In genomic region chr16:2979669-2980226, GRCh38 we compare ENCODE assay signal across 8 cellular contexts. TPM values are rescaled to one million over a fixed set of nuclear protein-coding genes. Genes with fewer than 3 reads are reported as not detected.
DNase-seq lines count a peak whose midpoint lies in the region; ATAC-seq and TF ChIP-seq lines count a peak whose summit lies in the region.

No MANE protein-coding gene starts in this region.

- H3K27ac Mint-ChIP-seq in MCF 10A (ENCODE audit: low read depth, unreplicated experiment), result no peak overlapping the region

- peaks cover 5% of the 10 kb centered on the region for H3K36me3 Mint-ChIP-seq in MCF 10A (ENCODE audit: insufficient read depth, unreplicated experiment)

- intact Hi-C loops in cardiac septum (cut with DNase I), result no loop called here
- intact Hi-C loops in MCF 10A (cut with micrococcal nuclease), result loop anchor here (1.0 to 5.0 kb wide), 2 partner anchors 10 to 52 kb away; partner anchors contain the start of gene PAQR4

- H3K9ac ChIP-seq in mucosa of rectum (ENCODE audit: low read depth in 1 of 2, low read length in 2 of 2), result peak overlapping the region in 1 of 2 donors; percentile 84

- no peaks in the 10 kb centered on the region for H3K27me3 Mint-ChIP-seq in MCF 10A (ENCODE audit: insufficient read depth, unreplicated experiment)

- H3K27ac ChIP-seq in cardiac muscle cell (no peak overlapping the region), mucosa of rectum (ENCODE audit: low read depth in 2 of 2, low read length in 2 of 2) (no peak overlapping the region)

- H3K4me1 Mint-ChIP-seq in MCF 10A (ENCODE audit: insufficient read depth, unreplicated experiment), result peaks cover 6% of the 10 kb centered on the region

- DNase-seq in cardiac muscle cell (ENCODE audit: low read depth in 1 of 2, low spot score in 1 of 2) (no peak), cardiac septum (ENCODE audit: low spot score) (no peak), KBM-7 (peak; percentile 33), MCF 10A (ENCODE audit: unreplicated experiment) (no peak), NCI-H2171 treated with DMSO at 0.1 percent for 48 hours (lab: John Stamatoyannopoulos, UW) (no peak), cerebellum (ENCODE audit: low spot score) (no peak)

- H3K4me1 ChIP-seq in cardiac muscle cell (ENCODE audit: low read depth) (peaks cover 8% of the 10 kb centered on the region), mucosa of rectum (ENCODE audit: control insufficient read depth in 2 of 2, insufficient read depth in 2 of 2, low read length in 2 of 2) (peaks cover 12 to 19% of the 10 kb centered on the region in 2 donors)

- POLR2A ChIA-PET in MCF 10A (lab: Yijun Ruan, JAX), result interaction anchor here (0.6 to 2.5 kb wide), 7 partner anchors 8 to 79 kb away, joined by 3 to 19 read pairs (median 5); partner anchors contain the start of genes KREMEN2, PAQR4 and TNFRSF12A

- peak overlapping the region; percentile 73 for H3K4me3 Mint-ChIP-seq in MCF 10A (ENCODE audit: unreplicated experiment)

- H3K27me3 ChIP-seq in cardiac muscle cell, result no peaks in the 10 kb centered on the region
- no peaks in the 10 kb centered on the region for H3K27me3 ChIP-seq in mucosa of rectum (ENCODE audit: control insufficient read depth in 2 of 2, insufficient read depth in 2 of 2, low read length in 2 of 2)

- H3K36me3 ChIP-seq in cardiac muscle cell (no peaks in the 10 kb centered on the region), mucosa of rectum (ENCODE audit: control insufficient read depth in 2 of 2, insufficient read depth in 2 of 2, low read length in 2 of 2) (no peaks in the 10 kb centered on the region)

- no peaks in the 10 kb centered on the region for H3K9me3 ChIP-seq in cardiac muscle cell (ENCODE audit: low read depth)
- H3K9me3 ChIP-seq in mucosa of rectum (ENCODE audit: control insufficient read depth in 2 of 2, low read length in 2 of 2), result no peaks in the 10 kb centered on the region

- TF ChIP-seq CTCF in cardiac muscle cell (IDR thresholded peaks at IDR 0.05; ENCODE audit: low read depth, low read length) (no peak), MCF 10A (IDR thresholded peaks at IDR 0.05; ENCODE audit: unreplicated experiment) (no peak)

- H3K9me3 Mint-ChIP-seq in MCF 10A (ENCODE audit: unreplicated experiment), result no peaks in the 10 kb centered on the region

- in situ Hi-C loops in KBM-7 (cut with MboI; ENCODE audit: low pct_unique_long_range_greater_than_20kb, low sequenced_read_pairs), result no loop called here

- peak overlapping the region; percentile 61 for H3K4me3 ChIP-seq in cardiac muscle cell
- peak overlapping the region; percentile 73 to 87 for H3K4me3 ChIP-seq in mucosa of rectum (ENCODE audit: low read length in 2 of 2)

- BruUV-seq in MCF 10A (replicated peaks; lab: Mats Ljungman, UMichigan), result TSS peak; percentile 49

- CTCF ChIA-PET in MCF 10A (lab: Yijun Ruan, JAX), result interaction anchor here (1.0 kb wide), 1 partner anchor 59 kb away, joined by 3 read pairs; no protein-coding TSS in a partner anchor

- no peak for ATAC-seq in GM21367 (IDR thresholded peaks at IDR 0.05; ENCODE audit: unreplicated experiment)

RNA-seq across cellular contexts. Expression of gene PKMYT1, which starts 0.5 kb away (rescaled TPM):
- 26.2 and 28.1 TPM in 2 replicates for total RNA-seq in cardiac muscle cell
- 30.6 and 36.8 TPM in 2 replicates for polyA plus RNA-seq in cardiac muscle cell
- total RNA-seq in cardiac septum, result 1.8 TPM
- total RNA-seq in MCF 10A (2022), result 16.9 and 34.7 TPM in 2 replicates
- total RNA-seq in cerebellum, result 5.0 TPM

RNA-seq across cellular contexts. Expression of gene PAQR4, which starts 10.6 kb away (rescaled TPM):
- total RNA-seq in cardiac muscle cell (3.1 and 9.9 TPM in 2 replicates), cardiac septum (10.9 TPM), MCF 10A (2022) (4.8 and 7.9 TPM in 2 replicates), cerebellum (17.5 TPM)
- 3.9 and 11.0 TPM in 2 replicates for polyA plus RNA-seq in cardiac muscle cell

RNA-seq across cellular contexts. Expression of gene KREMEN2, which starts 15.7 kb away (rescaled TPM):
- 2.6 and 3.9 TPM in 2 replicates for total RNA-seq in cardiac muscle cell
- polyA plus RNA-seq in cardiac muscle cell, result 1.3 and 2.5 TPM in 2 replicates
- total RNA-seq in cardiac septum, result not detected
- 0.42 TPM in 1 of 2 replicates, not detected in the other for total RNA-seq in MCF 10A (2022)
- total RNA-seq in cerebellum, result not detected

RNA-seq across cellular contexts. Expression of gene CLDN9, which starts 33.0 kb away (rescaled TPM):
- total RNA-seq in cardiac muscle cell (3.2 and 6.3 TPM in 2 replicates), cardiac septum (2.3 TPM), MCF 10A (2022) (0.39 and 0.44 TPM in 2 replicates), cerebellum (not detected)
- 8.4 and 8.5 TPM in 2 replicates for polyA plus RNA-seq in cardiac muscle cell

RNA-seq across cellular contexts. Expression of gene CLDN6, which starts 38.2 kb away (rescaled TPM):
- total RNA-seq in cardiac muscle cell, result 148 and 210 TPM in 2 replicates
- polyA plus RNA-seq in cardiac muscle cell, result 244 and 344 TPM in 2 replicates
- 0.16 TPM for total RNA-seq in cardiac septum
- total RNA-seq in MCF 10A (2022), result not detected in 2 replicates
- not detected for total RNA-seq in cerebellum
